In genomic region chr3:149214702-149215101, GRCh38 we compare ENCODE assay signal across 15 cellular contexts. TPM values are rescaled to one million over a fixed set of nuclear protein-coding genes. Genes with fewer than 3 reads are reported as not detected.
"Had no signal": no experiment of that assay in that cellular context is flagged by ENCODE, and none has a peak within 500 bp of the region (broad histone marks: within the 10 kb centered on the region; RNA-seq: fewer than 3 reads in every experiment).

No MANE protein-coding gene starts in this region.

- H3K36me3 ChIP-seq: esophagus squamous epithelium, left lung had no signal

- H3K4me3 ChIP-seq: esophagus squamous epithelium, left lung had no signal

- H3K4me1 Mint-ChIP-seq: activated CD4-positive, alpha-beta memory T cell treated with anti-CD3 and anti-CD28 coated beads, Interleukin-2, amount 10 ng/mL, durations not matched to agents 7 days and 5 days; activated naive CD8-positive, alpha-beta T cell treated with anti-CD3 and anti-CD28 coated beads, Interleukin-2, amount 10 ng/mL, durations not matched to agents 7 days and 5 days; natural killer cell had no signal

- ATAC-seq: activated T-cell treated with anti-CD3 and anti-CD28 coated beads, Interleukin-2, amount 50 U/mL, for 72 hours; natural killer cell had no signal

- H3K9me3 Mint-ChIP-seq: activated CD4-positive, alpha-beta memory T cell treated with anti-CD3 and anti-CD28 coated beads, Interleukin-2, amount 10 ng/mL, durations not matched to agents 7 days and 5 days; activated naive CD8-positive, alpha-beta T cell treated with anti-CD3 and anti-CD28 coated beads, Interleukin-2, amount 10 ng/mL, durations not matched to agents 7 days and 5 days; activated T-cell treated with anti-CD3 and anti-CD28 coated beads, Interleukin-2, amount 50 U/mL, for 72 hours; natural killer cell had no signal

- H3K27ac Mint-ChIP-seq: activated CD4-positive, alpha-beta memory T cell treated with anti-CD3 and anti-CD28 coated beads, Interleukin-2, amount 10 ng/mL, durations not matched to agents 7 days and 5 days; activated naive CD8-positive, alpha-beta T cell treated with anti-CD3 and anti-CD28 coated beads, Interleukin-2, amount 10 ng/mL, durations not matched to agents 7 days and 5 days; activated T-cell treated with anti-CD3 and anti-CD28 coated beads, Interleukin-2, amount 50 U/mL, for 72 hours; natural killer cell had no signal

- H3K27me3 ChIP-seq: esophagus squamous epithelium, left lung had no signal

- DNase-seq: activated CD4-positive, alpha-beta memory T cell treated with anti-CD3 and anti-CD28 coated beads, Interleukin-2, amount 10 ng/mL, durations not matched to agents 7 days and 5 days; activated CD4-positive, alpha-beta T cell treated with anti-CD3 and anti-CD28 coated beads for 1 hour; activated CD8-positive, alpha-beta memory T cell treated with anti-CD3 and anti-CD28 coated beads, Interleukin-2, amount 50 U/mL, for 4 hours; activated naive CD8-positive, alpha-beta T cell treated with anti-CD3 and anti-CD28 coated beads, Interleukin-2, amount 10 ng/mL, durations not matched to agents 7 days and 5 days; activated T-cell treated with anti-CD3 and anti-CD28 coated beads, Interleukin-2, amount 50 U/mL, for 72 hours; esophagus squamous epithelium; foreskin fibroblast; left lung; natural killer cell; occipital lobe; stimulated activated CD4-positive, alpha-beta T cell treated with anti-CD3 and anti-CD28 coated beads, Interleukin-2, amount 100 ng/mL, for 48 hours; stimulated activated naive CD4-positive, alpha-beta T cell treated with Interleukin-2 at 50 U/mL for 16 hours; T-helper 9 cell; trophoblast cell had no signal

- H3K36me3 Mint-ChIP-seq: activated naive CD8-positive, alpha-beta T cell treated with anti-CD3 and anti-CD28 coated beads, Interleukin-2, amount 10 ng/mL, durations not matched to agents 7 days and 5 days; natural killer cell had no signal

- H3K4me3 Mint-ChIP-seq: activated CD4-positive, alpha-beta memory T cell treated with anti-CD3 and anti-CD28 coated beads, Interleukin-2, amount 10 ng/mL, durations not matched to agents 7 days and 5 days; activated naive CD8-positive, alpha-beta T cell treated with anti-CD3 and anti-CD28 coated beads, Interleukin-2, amount 10 ng/mL, durations not matched to agents 7 days and 5 days; activated T-cell treated with anti-CD3 and anti-CD28 coated beads, Interleukin-2, amount 50 U/mL, for 72 hours; natural killer cell had no signal

- H3K27ac ChIP-seq: esophagus squamous epithelium, left lung had no signal

RNA-seq across cellular contexts. Expression of gene CP, which starts 6.9 kb away (rescaled TPM):
- total RNA-seq: activated CD4-positive, alpha-beta memory T cell treated with anti-CD3 and anti-CD28 coated beads, Interleukin-2, amount 10 ng/mL, durations not matched to agents 7 days and 5 days; activated naive CD8-positive, alpha-beta T cell treated with anti-CD3 and anti-CD28 coated beads, Interleukin-2, amount 10 ng/mL, durations not matched to agents 7 days and 5 days; activated T-cell treated with anti-CD3 and anti-CD28 coated beads, Interleukin-2, amount 50 U/mL, for 72 hours; bronchial epithelial cell; natural killer cell had no signal
